19 cellular contexts compared by ENCODE assay signal in genomic region chr2:38763226-38763625, GRCh38.
"Had no signal": no experiment of that assay in that cellular context is flagged by ENCODE, and none has a peak within 500 bp of the region (broad histone marks: within the 10 kb centered on the region; RNA-seq: fewer than 3 reads in every experiment).

No MANE protein-coding gene starts in this region.

- H3K4me1 Mint-ChIP-seq: nephron had no signal

- H3K4me1 ChIP-seq: esophagus muscularis mucosa, gastroesophageal sphincter, prostate gland, spleen, tibial artery had no signal

- H3K4me3 ChIP-seq: coronary artery, esophagus muscularis mucosa, gastroesophageal sphincter, ovary, prostate gland, spleen, tibial artery had no signal

- H3K9me3 ChIP-seq: esophagus muscularis mucosa, gastroesophageal sphincter, neutrophil, ovary, prostate gland, spleen, tibial artery had no signal

- ATAC-seq: gastroesophageal sphincter, left ventricle myocardium superior had no signal

- H3K27me3 ChIP-seq: esophagus muscularis mucosa, gastroesophageal sphincter, neutrophil, ovary, tibial artery had no signal

- H3K27ac ChIP-seq: coronary artery, esophagus muscularis mucosa, gastroesophageal sphincter, neutrophil, ovary, prostate gland, spleen, tibial artery had no signal

- H3K27me3 Mint-ChIP-seq: activated T-cell treated with anti-CD3 and anti-CD28 coated beads, Interleukin-2, amount 50 U/mL, for 24 hours; stimulated activated naive CD8-positive, alpha-beta T cell treated with anti-CD3 and anti-CD28 coated beads, Interleukin-15, Interleukin-2, amounts not matched to agents 100 ng/mL and 50 ng/mL, for 24 hours had no signal

- H3K4me3 Mint-ChIP-seq: activated naive CD4-positive, alpha-beta T cell treated with anti-CD3 and anti-CD28 coated beads for 36 hours; activated T-cell treated with anti-CD3 and anti-CD28 coated beads, Interleukin-2, amount 50 U/mL, for 24 hours; nephron; stimulated activated naive CD8-positive, alpha-beta T cell treated with anti-CD3 and anti-CD28 coated beads, Interleukin-15, Interleukin-2, amounts not matched to agents 100 ng/mL and 50 ng/mL, for 24 hours had no signal

- H3K36me3 ChIP-seq: esophagus muscularis mucosa, gastroesophageal sphincter, neutrophil, ovary, prostate gland, spleen, tibial artery had no signal

- DNase-seq: activated CD4-positive, alpha-beta T cell treated with anti-CD3 and anti-CD28 coated beads, Interleukin-2, amount 50 U/mL, for 48 hours; activated naive CD4-positive, alpha-beta T cell treated with anti-CD3 and anti-CD28 coated beads for 36 hours; activated T-cell treated with anti-CD3 and anti-CD28 coated beads, Interleukin-2, amount 50 U/mL, for 24 hours; cerebellar nuclear complex; head of caudate nucleus; hypothalamus; left ventricle myocardium superior; midbrain; ovary; spleen; stimulated activated CD4-positive, alpha-beta T cell treated with anti-CD3 and anti-CD28 coated beads, Interleukin-4, amount 100 ng/mL, for 1 hour; tibial artery had no signal

- H3K27ac Mint-ChIP-seq: activated naive CD4-positive, alpha-beta T cell treated with anti-CD3 and anti-CD28 coated beads for 36 hours; activated T-cell treated with anti-CD3 and anti-CD28 coated beads, Interleukin-2, amount 50 U/mL, for 24 hours; nephron; stimulated activated naive CD8-positive, alpha-beta T cell treated with anti-CD3 and anti-CD28 coated beads, Interleukin-15, Interleukin-2, amounts not matched to agents 100 ng/mL and 50 ng/mL, for 24 hours had no signal

- H3K9me3 Mint-ChIP-seq: activated naive CD4-positive, alpha-beta T cell treated with anti-CD3 and anti-CD28 coated beads for 36 hours; activated T-cell treated with anti-CD3 and anti-CD28 coated beads, Interleukin-2, amount 50 U/mL, for 24 hours; nephron; stimulated activated naive CD8-positive, alpha-beta T cell treated with anti-CD3 and anti-CD28 coated beads, Interleukin-15, Interleukin-2, amounts not matched to agents 100 ng/mL and 50 ng/mL, for 24 hours had no signal
